2 cellular contexts compared by ENCODE assay signal in the genomic region with DNA sequence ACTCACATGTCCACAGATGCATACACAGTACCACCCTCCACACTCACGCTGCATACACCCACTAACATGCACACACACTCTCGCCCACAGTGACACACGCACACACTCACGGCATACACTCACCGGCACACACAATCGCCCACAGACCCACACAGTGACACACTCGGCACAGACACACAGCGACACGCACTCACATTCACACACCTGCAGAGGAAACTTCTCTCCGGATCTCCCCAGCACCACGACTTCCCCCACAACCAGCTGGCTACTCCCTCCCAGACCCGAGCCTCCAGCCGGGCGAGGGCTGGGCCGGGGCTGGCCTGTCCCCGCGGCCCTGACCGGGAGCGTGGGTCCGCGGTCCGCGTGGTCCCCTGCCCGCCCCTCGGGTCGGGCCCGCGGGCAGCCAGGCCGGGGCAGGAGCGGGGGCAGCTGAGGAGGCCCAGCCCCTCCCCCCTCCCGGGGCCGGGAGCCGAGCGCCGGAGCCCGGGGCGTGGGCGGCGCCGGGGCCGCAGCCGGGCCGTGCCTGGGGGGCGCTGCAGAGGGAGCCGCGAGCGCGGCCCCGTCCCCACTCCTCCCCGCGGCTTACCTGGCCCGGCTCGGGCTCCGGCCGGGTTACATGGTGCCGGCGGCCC.
TF ChIP-seq lines count a peak whose summit lies in the region.

No MANE protein-coding gene starts in this region.

TF ChIP-seq in A549, 52 proteins besides CTCF, POLR2A, EP300 and RAD21 (continued from another document):
- TF ChIP-seq HOXB13 (CRISPR knock-in tag; IDR thresholded peaks at IDR 0.05; ENCODE audit: low read depth), result no peak
- no peak for TF ChIP-seq KDM1A (IDR thresholded peaks at IDR 0.05; ENCODE audit: low read depth)
- TF ChIP-seq, protein P1, sequence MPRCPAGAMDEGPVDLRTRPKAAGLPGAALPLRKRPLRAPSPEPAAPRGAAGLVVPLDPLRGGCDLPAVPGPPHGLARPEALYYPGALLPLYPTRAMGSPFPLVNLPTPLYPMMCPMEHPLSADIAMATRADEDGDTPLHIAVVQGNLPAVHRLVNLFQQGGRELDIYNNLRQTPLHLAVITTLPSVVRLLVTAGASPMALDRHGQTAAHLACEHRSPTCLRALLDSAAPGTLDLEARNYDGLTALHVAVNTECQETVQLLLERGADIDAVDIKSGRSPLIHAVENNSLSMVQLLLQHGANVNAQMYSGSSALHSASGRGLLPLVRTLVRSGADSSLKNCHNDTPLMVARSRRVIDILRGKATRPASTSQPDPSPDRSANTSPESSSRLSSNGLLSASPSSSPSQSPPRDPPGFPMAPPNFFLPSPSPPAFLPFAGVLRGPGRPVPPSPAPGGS (IDR thresholded peaks at IDR 0.05), result no peak
- TF ChIP-seq SMC3 (IDR thresholded peaks at IDR 0.05), result no peak
- TF ChIP-seq ZSCAN20 (CRISPR knock-in tag; IDR thresholded peaks at IDR 0.05), result no peak
- TF ChIP-seq GATA3 (IDR thresholded peaks at IDR 0.05; ENCODE audit: borderline replicate concordance), result no peak
- no peak for TF ChIP-seq ESRRA (IDR thresholded peaks at IDR 0.05; ENCODE audit: borderline replicate concordance, low read length)
- TF ChIP-seq CEBPB (IDR thresholded peaks at IDR 0.05), result no peak
- TF ChIP-seq FOSB (CRISPR knock-in tag; IDR thresholded peaks at IDR 0.05), result no peak
- TF ChIP-seq CHD4 (IDR thresholded peaks at IDR 0.05; ENCODE audit: borderline replicate concordance), result no peak
- TF ChIP-seq FOXS1 (CRISPR knock-in tag; IDR thresholded peaks at IDR 0.05), result no peak
- no peak for TF ChIP-seq PHF8 (IDR thresholded peaks at IDR 0.05; ENCODE audit: borderline replicate concordance, low read depth)
- no peak for TF ChIP-seq NR3C1 (IDR thresholded peaks at IDR 0.05)
- TF ChIP-seq RNF2 (IDR thresholded peaks at IDR 0.05; ENCODE audit: borderline replicate concordance, low read depth), result no peak

TF ChIP-seq in GM23338, 12 proteins besides CTCF, POLR2A, EP300 and RAD21 (continued from another document):
- no peak for TF ChIP-seq POLR2AphosphoS5 (IDR thresholded peaks at IDR 0.05; ENCODE audit: low read depth)
- no peak for TF ChIP-seq ZNF331 (CRISPR knock-in tag; IDR thresholded peaks at IDR 0.05; ENCODE audit: low read depth)
- TF ChIP-seq STAT1 (IDR thresholded peaks at IDR 0.05; ENCODE audit: unreplicated experiment), result no peak
- no peak for TF ChIP-seq EZH2phosphoT487 (IDR thresholded peaks at IDR 0.05; ENCODE audit: unreplicated experiment)
- no peak for TF ChIP-seq CREB1 (CRISPR knock-in tag; IDR thresholded peaks at IDR 0.05; ENCODE audit: low read depth)
- TF ChIP-seq ETS1 (IDR thresholded peaks at IDR 0.05), result no peak
- no peak for TF ChIP-seq EZH2 (IDR thresholded peaks at IDR 0.05; ENCODE audit: low read depth, unreplicated experiment)
- no peak for TF ChIP-seq JUNB (IDR thresholded peaks at IDR 0.05; ENCODE audit: unreplicated experiment)
- no peak for TF ChIP-seq ZNF462 (CRISPR knock-in tag; IDR thresholded peaks at IDR 0.05)
- TF ChIP-seq REST (IDR thresholded peaks at IDR 0.05; ENCODE audit: unreplicated experiment), result no peak
